ENCODE assay signal across 3 cellular contexts in genomic region chr20:25544760-25545159, GRCh38.
TF ChIP-seq lines count a peak whose summit lies in the region.

No MANE protein-coding gene starts in this region.

TF ChIP-seq in A549, 52 proteins besides CTCF, POLR2A, EP300 and RAD21 (continued from another document):
- no peak for TF ChIP-seq E2F6 (IDR thresholded peaks at IDR 0.05; ENCODE audit: borderline replicate concordance, low read depth)
- no peak for TF ChIP-seq CBX2 (IDR thresholded peaks at IDR 0.05; ENCODE audit: borderline replicate concordance, low read depth)
- no peak for TF ChIP-seq CEBPB (IDR thresholded peaks at IDR 0.05)
- TF ChIP-seq HOXB5 (CRISPR knock-in tag; IDR thresholded peaks at IDR 0.05): no peak
- no peak for TF ChIP-seq HEYL (CRISPR knock-in tag; IDR thresholded peaks at IDR 0.05)
- no peak for TF ChIP-seq JUNB (IDR thresholded peaks at IDR 0.05)
- TF ChIP-seq FOXS1 (CRISPR knock-in tag; IDR thresholded peaks at IDR 0.05): no peak
- TF ChIP-seq TFCP2L1 (CRISPR knock-in tag; IDR thresholded peaks at IDR 0.05): no peak
- no peak for TF ChIP-seq CBX8 (IDR thresholded peaks at IDR 0.05)
- no peak for TF ChIP-seq NR3C1 (IDR thresholded peaks at IDR 0.05)
- TF ChIP-seq ZC3H11A (IDR thresholded peaks at IDR 0.05): no peak

TF ChIP-seq in HEK293, 187 proteins besides CTCF, POLR2A, EP300 and RAD21 (continued from another document):
- no peak for TF ChIP-seq GLI2 (tag by site-specific recombination; IDR thresholded peaks at IDR 0.05; ENCODE audit: borderline replicate concordance, low read depth)
- TF ChIP-seq TRIM28 (IDR thresholded peaks at IDR 0.05; ENCODE audit: borderline replicate concordance, low read length): no peak
- no peak for TF ChIP-seq ZNF785 (tag by site-specific recombination; IDR thresholded peaks at IDR 0.05)

TF ChIP-seq in WTC11, 78 proteins besides CTCF, POLR2A, EP300 and RAD21 (continued from another document):
- TF ChIP-seq ZNF512 (CRISPR knock-in tag; IDR thresholded peaks at IDR 0.05; ENCODE audit: borderline replicate concordance) (no peak), STAT6 (CRISPR knock-in tag; conservative IDR thresholded peaks at IDR 0.05; ENCODE audit: low read depth) (no peak), ZNF317 (CRISPR knock-in tag; IDR thresholded peaks at IDR 0.05; ENCODE audit: borderline replicate concordance, low read depth) (no peak), TEAD1 (CRISPR knock-in tag; IDR thresholded peaks at IDR 0.05) (no peak), ELF4 (CRISPR knock-in tag; IDR thresholded peaks at IDR 0.05; ENCODE audit: low read depth) (no peak), NFATC4 (CRISPR knock-in tag; IDR thresholded peaks at IDR 0.05) (no peak), JUN (CRISPR knock-in tag; IDR thresholded peaks at IDR 0.05) (no peak), HMGA2 (CRISPR knock-in tag; IDR thresholded peaks at IDR 0.05) (no peak), KAT7 (CRISPR knock-in tag; IDR thresholded peaks at IDR 0.05; ENCODE audit: borderline replicate concordance) (no peak), TP53 (CRISPR knock-in tag; IDR thresholded peaks at IDR 0.05) (no peak)
- TF ChIP-seq, protein P1, sequence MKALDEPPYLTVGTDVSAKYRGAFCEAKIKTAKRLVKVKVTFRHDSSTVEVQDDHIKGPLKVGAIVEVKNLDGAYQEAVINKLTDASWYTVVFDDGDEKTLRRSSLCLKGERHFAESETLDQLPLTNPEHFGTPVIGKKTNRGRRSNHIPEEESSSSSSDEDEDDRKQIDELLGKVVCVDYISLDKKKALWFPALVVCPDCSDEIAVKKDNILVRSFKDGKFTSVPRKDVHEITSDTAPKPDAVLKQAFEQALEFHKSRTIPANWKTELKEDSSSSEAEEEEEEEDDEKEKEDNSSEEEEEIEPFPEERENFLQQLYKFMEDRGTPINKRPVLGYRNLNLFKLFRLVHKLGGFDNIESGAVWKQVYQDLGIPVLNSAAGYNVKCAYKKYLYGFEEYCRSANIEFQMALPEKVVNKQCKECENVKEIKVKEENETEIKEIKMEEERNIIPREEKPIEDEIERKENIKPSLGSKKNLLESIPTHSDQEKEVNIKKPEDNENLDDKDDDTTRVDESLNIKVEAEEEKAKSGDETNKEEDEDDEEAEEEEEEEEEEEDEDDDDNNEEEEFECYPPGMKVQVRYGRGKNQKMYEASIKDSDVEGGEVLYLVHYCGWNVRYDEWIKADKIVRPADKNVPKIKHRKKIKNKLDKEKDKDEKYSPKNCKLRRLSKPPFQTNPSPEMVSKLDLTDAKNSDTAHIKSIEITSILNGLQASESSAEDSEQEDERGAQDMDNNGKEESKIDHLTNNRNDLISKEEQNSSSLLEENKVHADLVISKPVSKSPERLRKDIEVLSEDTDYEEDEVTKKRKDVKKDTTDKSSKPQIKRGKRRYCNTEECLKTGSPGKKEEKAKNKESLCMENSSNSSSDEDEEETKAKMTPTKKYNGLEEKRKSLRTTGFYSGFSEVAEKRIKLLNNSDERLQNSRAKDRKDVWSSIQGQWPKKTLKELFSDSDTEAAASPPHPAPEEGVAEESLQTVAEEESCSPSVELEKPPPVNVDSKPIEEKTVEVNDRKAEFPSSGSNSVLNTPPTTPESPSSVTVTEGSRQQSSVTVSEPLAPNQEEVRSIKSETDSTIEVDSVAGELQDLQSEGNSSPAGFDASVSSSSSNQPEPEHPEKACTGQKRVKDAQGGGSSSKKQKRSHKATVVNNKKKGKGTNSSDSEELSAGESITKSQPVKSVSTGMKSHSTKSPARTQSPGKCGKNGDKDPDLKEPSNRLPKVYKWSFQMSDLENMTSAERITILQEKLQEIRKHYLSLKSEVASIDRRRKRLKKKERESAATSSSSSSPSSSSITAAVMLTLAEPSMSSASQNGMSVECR (CRISPR knock-in tag; IDR thresholded peaks at IDR 0.05; ENCODE audit: borderline replicate concordance): no peak
